8 cellular contexts compared by ENCODE assay signal in genomic region chr2:63840081-63840784, GRCh38. TPM values are rescaled to one million over a fixed set of nuclear protein-coding genes. Genes with fewer than 3 reads are reported as not detected.
DNase-seq lines count a peak whose midpoint lies in the region; ATAC-seq and TF ChIP-seq lines count a peak whose summit lies in the region.

No MANE protein-coding gene starts in this region.

- in situ Hi-C loops in brain microvascular endothelial cell (cut with HindIII; ENCODE audit: low pct_ligation_motif_present, low sequenced_read_pairs) = no loop called here

- peaks cover 41% of the 10 kb centered on the region for H3K4me1 Mint-ChIP-seq in activated CD4-positive, alpha-beta T cell treated with anti-CD3 and anti-CD28 coated beads, Interleukin-2, amount 10 ng/mL, durations not matched to agents 24 days and 14 days

- H3K9me3 ChIP-seq in left lung = no peaks in the 10 kb centered on the region
- H3K9me3 ChIP-seq in tibial artery = no peaks in the 10 kb centered on the region

- POLR2A ChIA-PET in HEK293T (lab: Yijun Ruan, JAX) = interaction anchor here (1.6 to 3.3 kb wide), 5 partner anchors 8 to 141 kb away, joined by 6 to 20 read pairs (median 9); no protein-coding TSS in a partner anchor

- peak overlapping the region; percentile 89 for H3K4me3 ChIP-seq in brain microvascular endothelial cell (ENCODE audit: low read depth, low read length)
- peak overlapping the region; percentile 88 to 91 for H3K4me3 ChIP-seq in left lung
- peak overlapping the region; percentile 72 to 89 for H3K4me3 ChIP-seq in tibial artery

- no peak for TF ChIP-seq CTCF in brain microvascular endothelial cell (IDR thresholded peaks at IDR 0.05; ENCODE audit: low read depth, low read length, missing control alignments)
- no peak for TF ChIP-seq CTCF in left lung (IDR thresholded peaks at IDR 0.05)
- no peak for TF ChIP-seq CTCF in tibial artery (IDR thresholded peaks at IDR 0.05)

- peak overlapping the region; percentile 88 for H3K27ac ChIP-seq in brain microvascular endothelial cell
- peak overlapping the region; percentile 98 to 99 for H3K27ac ChIP-seq in left lung
- peak overlapping the region; percentile 91 to 98 for H3K27ac ChIP-seq in tibial artery

- H3K27me3 ChIP-seq in brain microvascular endothelial cell (replicated peaks) (no peaks in the 10 kb centered on the region), left lung (no peaks in the 10 kb centered on the region), tibial artery (no peaks in the 10 kb centered on the region)

- DNase-seq in activated CD4-positive, alpha-beta T cell treated with anti-CD3 and anti-CD28 coated beads, Interleukin-2, amount 10 ng/mL, durations not matched to agents 24 days and 14 days = no peak
- DNase-seq in activated CD4-positive, alpha-beta T cell treated with anti-CD3 and anti-CD28 coated beads for 1 hour = no peak
- DNase-seq in HEK293T (ENCODE audit: extremely low spot score) (no peak), NAMALWA (ENCODE audit: low spot score) (peak; percentile 94), brain microvascular endothelial cell (no peak), left lung (no peak), tibial artery (no peak), SW 1271 (lab: John Stamatoyannopoulos, UW) (no peak)

- peak overlapping the region; percentile 96 for H3K4me3 Mint-ChIP-seq in activated CD4-positive, alpha-beta T cell treated with anti-CD3 and anti-CD28 coated beads, Interleukin-2, amount 10 ng/mL, durations not matched to agents 24 days and 14 days

- peak overlapping the region; percentile 100 for H3K27ac Mint-ChIP-seq in activated CD4-positive, alpha-beta T cell treated with anti-CD3 and anti-CD28 coated beads, Interleukin-2, amount 10 ng/mL, durations not matched to agents 24 days and 14 days

- intact Hi-C loops in activated CD4-positive, alpha-beta T cell treated with anti-CD3 and anti-CD28 coated beads, Interleukin-2, amount 10 ng/mL, durations not matched to agents 24 days and 14 days (cut with micrococcal nuclease) = loop anchor here (1.0 to 5.0 kb wide), 7 partner anchors 49 to 911 kb away; partner anchors contain the start of genes AFTPH and PELI1
- intact Hi-C loops in left lung (cut with DNase I) = no loop called here
- intact Hi-C loops in tibial artery (cut with DNase I; ENCODE audit: low total_unique reads) = no loop called here

- H3K4me1 ChIP-seq in left lung = peaks cover 20 to 49% of the 10 kb centered on the region in 2 donors
- peaks cover 0 to 52% (median 26%) of the 10 kb centered on the region in 4 donors for H3K4me1 ChIP-seq in tibial artery

- CTCF ChIA-PET in HEK293T (lab: Yijun Ruan, JAX) = interaction anchor here (0.8 kb wide), 1 partner anchor 141 kb away, joined by 4 read pairs; no protein-coding TSS in a partner anchor

- H3K27me3 Mint-ChIP-seq in activated CD4-positive, alpha-beta T cell treated with anti-CD3 and anti-CD28 coated beads, Interleukin-2, amount 10 ng/mL, durations not matched to agents 24 days and 14 days = peaks cover 3% of the 10 kb centered on the region

- H3K36me3 ChIP-seq in brain microvascular endothelial cell (replicated peaks) (no peaks in the 10 kb centered on the region), left lung (no peaks in the 10 kb centered on the region), tibial artery (no peaks in the 10 kb centered on the region)

- H3K36me3 Mint-ChIP-seq in activated CD4-positive, alpha-beta T cell treated with anti-CD3 and anti-CD28 coated beads, Interleukin-2, amount 10 ng/mL, durations not matched to agents 24 days and 14 days (ENCODE audit: low read depth) = peaks cover 12% of the 10 kb centered on the region

- no peaks in the 10 kb centered on the region for H3K9me3 Mint-ChIP-seq in activated CD4-positive, alpha-beta T cell treated with anti-CD3 and anti-CD28 coated beads, Interleukin-2, amount 10 ng/mL, durations not matched to agents 24 days and 14 days

- ATAC-seq in left lung = peak; percentile 1

TF ChIP-seq in HEK293T, 16 proteins besides CTCF, POLR2A, EP300 and RAD21:
- TF ChIP-seq FOXK2 (IDR thresholded peaks at IDR 0.05) = no peak
- TF ChIP-seq HDGF (IDR thresholded peaks at IDR 0.05; ENCODE audit: borderline replicate concordance) = no peak
- TF ChIP-seq L3MBTL2 (conservative IDR thresholded peaks at IDR 0.05) = peak; percentile 10; the same call in 1 of the 2 replicates
- TF ChIP-seq SUZ12 (IDR thresholded peaks at IDR 0.05) = no peak
- TF ChIP-seq CTBP1 (IDR thresholded peaks at IDR 0.05; ENCODE audit: borderline replicate concordance) = no peak
- TF ChIP-seq FOXM1 (IDR thresholded peaks at IDR 0.05; ENCODE audit: borderline replicate concordance) = no peak
- no peak for TF ChIP-seq ZNF384 (IDR thresholded peaks at IDR 0.05)

RNA-seq across cellular contexts. Expression of gene UGP2, which starts 1.5 kb away (rescaled TPM):
- 66.3 and 66.5 TPM in 2 replicates for total RNA-seq in activated CD4-positive, alpha-beta T cell treated with anti-CD3 and anti-CD28 coated beads, Interleukin-2, amount 10 ng/mL, durations not matched to agents 24 days and 14 days
- total RNA-seq in left lung = 100 to 1,000 TPM; 150 to 165 TPM
